ENCODE assay signal across 1 cellular context in the genomic region with DNA sequence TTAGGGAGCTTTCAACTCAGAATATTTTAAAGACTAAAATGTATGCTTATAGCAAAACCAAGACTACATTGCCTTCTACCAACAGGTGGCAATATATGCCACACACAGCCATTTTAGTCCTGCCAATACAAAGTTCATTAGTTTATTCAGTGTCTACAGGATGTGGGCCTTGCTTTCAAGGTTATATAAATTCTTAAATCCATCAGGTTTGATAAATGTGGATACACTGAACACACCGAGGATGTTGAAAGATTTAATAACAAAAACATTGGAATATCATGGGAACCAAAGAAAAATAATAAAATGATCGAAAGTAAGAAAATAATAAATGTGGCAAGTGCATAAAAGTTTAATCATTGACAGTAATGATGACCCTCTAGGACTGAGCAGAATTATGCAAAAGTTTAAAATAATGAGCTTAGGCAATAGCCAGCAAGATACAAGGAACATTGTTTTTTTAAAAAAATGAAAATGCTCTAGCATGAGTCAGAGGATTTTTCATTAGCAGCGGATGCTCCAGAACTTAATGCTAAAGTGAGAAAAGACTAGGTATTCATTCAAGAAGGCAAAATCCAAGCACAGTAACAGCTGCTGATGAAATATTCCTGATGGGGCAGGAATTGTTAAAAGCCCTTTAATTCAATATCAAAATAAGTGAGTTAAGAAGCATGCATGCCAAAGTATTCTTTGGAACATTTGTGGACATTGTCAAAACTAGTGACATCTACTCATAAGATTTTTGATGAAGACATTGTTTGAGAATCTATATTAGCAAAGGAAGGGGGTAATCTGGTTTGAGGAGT.
TF ChIP-seq lines count a peak whose summit lies in the region.

No MANE protein-coding gene starts in this region.

TF ChIP-seq in HepG2, 621 proteins besides CTCF, POLR2A, EP300 and RAD21 (continued from another document and continues in another):
- TF ChIP-seq, protein P1, sequence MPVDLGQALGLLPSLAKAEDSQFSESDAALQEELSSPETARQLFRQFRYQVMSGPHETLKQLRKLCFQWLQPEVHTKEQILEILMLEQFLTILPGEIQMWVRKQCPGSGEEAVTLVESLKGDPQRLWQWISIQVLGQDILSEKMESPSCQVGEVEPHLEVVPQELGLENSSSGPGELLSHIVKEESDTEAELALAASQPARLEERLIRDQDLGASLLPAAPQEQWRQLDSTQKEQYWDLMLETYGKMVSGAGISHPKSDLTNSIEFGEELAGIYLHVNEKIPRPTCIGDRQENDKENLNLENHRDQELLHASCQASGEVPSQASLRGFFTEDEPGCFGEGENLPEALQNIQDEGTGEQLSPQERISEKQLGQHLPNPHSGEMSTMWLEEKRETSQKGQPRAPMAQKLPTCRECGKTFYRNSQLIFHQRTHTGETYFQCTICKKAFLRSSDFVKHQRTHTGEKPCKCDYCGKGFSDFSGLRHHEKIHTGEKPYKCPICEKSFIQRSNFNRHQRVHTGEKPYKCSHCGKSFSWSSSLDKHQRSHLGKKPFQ (CRISPR knock-in tag; IDR thresholded peaks at IDR 0.05; ENCODE audit: insufficient replicate concordance), result no peak
- TF ChIP-seq ZNF124 (CRISPR knock-in tag; IDR thresholded peaks at IDR 0.05) (peak; percentile 64; the same call in 1 of the 2 replicates), RNF2 (conservative IDR thresholded peaks at IDR 0.05; ENCODE audit: low read depth) (no peak), ZNF260 (CRISPR knock-in tag; IDR thresholded peaks at IDR 0.05; ENCODE audit: borderline replicate concordance, low read depth) (no peak), KLF6 (CRISPR knock-in tag; IDR thresholded peaks at IDR 0.05) (0 out of 2 replicates have a peak, but pooled peaks have one; percentile 59), KLF11 (CRISPR knock-in tag; IDR thresholded peaks at IDR 0.05) (peak; percentile 58; the same call in 1 of the 2 replicates), NCOR1 (IDR thresholded peaks at IDR 0.05; ENCODE audit: borderline replicate concordance, low read length) (peak; percentile 61; the same call in 1 of the 2 replicates), HOXA7 (CRISPR knock-in tag; IDR thresholded peaks at IDR 0.05) (no peak), MED1 (CRISPR knock-in tag; IDR thresholded peaks at IDR 0.05) (peak; percentile 51), FOXP1 (IDR thresholded peaks at IDR 0.05) (no peak), FOXP1 (CRISPR knock-in tag; IDR thresholded peaks at IDR 0.05) (peak; percentile 41; the same call in 1 of the 2 replicates), EHMT2 (IDR thresholded peaks at IDR 0.05; ENCODE audit: borderline replicate concordance, low read depth, low read length) (peak; percentile 52; the same call in 1 of the 2 replicates), SMC3 (IDR thresholded peaks at IDR 0.05; ENCODE audit: low read length) (peak; percentile 88), GLI4 (CRISPR knock-in tag; IDR thresholded peaks at IDR 0.05; ENCODE audit: borderline replicate concordance) (no peak), NCOA2 (CRISPR knock-in tag; IDR thresholded peaks at IDR 0.05) (peak; percentile 43), ZMYM4 (CRISPR knock-in tag; IDR thresholded peaks at IDR 0.05) (peak; percentile 39; the same call in 1 of the 2 replicates), ZNF614 (CRISPR knock-in tag; IDR thresholded peaks at IDR 0.05; ENCODE audit: borderline replicate concordance) (peak; percentile 79; the same call in 1 of the 2 replicates), POGZ (CRISPR knock-in tag; IDR thresholded peaks at IDR 0.05) (peak; percentile 51), ZNF792 (CRISPR knock-in tag; IDR thresholded peaks at IDR 0.05) (0 out of 2 replicates have a peak, but pooled peaks have one; percentile 21), ZNF331 (CRISPR knock-in tag; IDR thresholded peaks at IDR 0.05) (peak; percentile 45; the same call in 1 of the 2 replicates), MBNL3 (CRISPR knock-in tag; conservative IDR thresholded peaks at IDR 0.05) (no peak), ZNF224 (CRISPR knock-in tag; IDR thresholded peaks at IDR 0.05) (no peak), SRY (CRISPR knock-in tag; IDR thresholded peaks at IDR 0.05) (no peak), YY1 (IDR thresholded peaks at IDR 0.05; ENCODE audit: insufficient read depth, insufficient replicate concordance, low read depth, low read length) (peak; percentile 67), ZNF713 (CRISPR knock-in tag; IDR thresholded peaks at IDR 0.05) (no peak), ZNF563 (CRISPR knock-in tag; IDR thresholded peaks at IDR 0.05) (no peak), PPARG (CRISPR knock-in tag; conservative IDR thresholded peaks at IDR 0.05) (peak; percentile 76), ZNF709 (CRISPR knock-in tag; IDR thresholded peaks at IDR 0.05) (no peak), DMAP1 (CRISPR knock-in tag; IDR thresholded peaks at IDR 0.05) (0 out of 2 replicates have a peak, but pooled peaks have one; percentile 32), ATF1 (CRISPR knock-in tag; IDR thresholded peaks at IDR 0.05) (0 out of 2 replicates have a peak, but pooled peaks have one; percentile 24), STAG1 (CRISPR knock-in tag; IDR thresholded peaks at IDR 0.05) (peak; percentile 89), KDM5A (IDR thresholded peaks at IDR 0.05; ENCODE audit: borderline replicate concordance, low read length) (peak; percentile 36; the same call in 1 of the 2 replicates), TSC22D2 (CRISPR knock-in tag; IDR thresholded peaks at IDR 0.05; ENCODE audit: borderline replicate concordance) (0 out of 2 replicates have a peak, but pooled peaks have one; percentile 43), RXRB (CRISPR knock-in tag; IDR thresholded peaks at IDR 0.05; ENCODE audit: borderline replicate concordance) (peak; percentile 29; the same call in 1 of the 2 replicates), ZMAT3 (CRISPR knock-in tag; conservative IDR thresholded peaks at IDR 0.05) (no peak), ZNF674 (CRISPR knock-in tag; IDR thresholded peaks at IDR 0.05; ENCODE audit: low read depth) (no peak), GATAD2A (CRISPR knock-in tag; IDR thresholded peaks at IDR 0.05) (peak; percentile 77), ZNF205 (CRISPR knock-in tag; IDR thresholded peaks at IDR 0.05) (0 out of 2 replicates have a peak, but pooled peaks have one; percentile 57), HNF4A (CRISPR knock-in tag; IDR thresholded peaks at IDR 0.05) (peak; percentile 78), NR2C2 (CRISPR knock-in tag; IDR thresholded peaks at IDR 0.05; ENCODE audit: borderline replicate concordance) (peak; percentile 31; the same call in 1 of the 2 replicates), BHLHE40 (IDR thresholded peaks at IDR 0.05; ENCODE audit: low read length) (no peak)
- TF ChIP-seq, protein P2, sequence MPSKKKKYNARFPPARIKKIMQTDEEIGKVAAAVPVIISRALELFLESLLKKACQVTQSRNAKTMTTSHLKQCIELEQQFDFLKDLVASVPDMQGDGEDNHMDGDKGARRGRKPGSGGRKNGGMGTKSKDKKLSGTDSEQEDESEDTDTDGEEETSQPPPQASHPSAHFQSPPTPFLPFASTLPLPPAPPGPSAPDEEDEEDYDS (CRISPR knock-in tag; IDR thresholded peaks at IDR 0.05), result 0 out of 2 replicates have a peak, but pooled peaks have one; percentile 43
- TF ChIP-seq, protein P3, sequence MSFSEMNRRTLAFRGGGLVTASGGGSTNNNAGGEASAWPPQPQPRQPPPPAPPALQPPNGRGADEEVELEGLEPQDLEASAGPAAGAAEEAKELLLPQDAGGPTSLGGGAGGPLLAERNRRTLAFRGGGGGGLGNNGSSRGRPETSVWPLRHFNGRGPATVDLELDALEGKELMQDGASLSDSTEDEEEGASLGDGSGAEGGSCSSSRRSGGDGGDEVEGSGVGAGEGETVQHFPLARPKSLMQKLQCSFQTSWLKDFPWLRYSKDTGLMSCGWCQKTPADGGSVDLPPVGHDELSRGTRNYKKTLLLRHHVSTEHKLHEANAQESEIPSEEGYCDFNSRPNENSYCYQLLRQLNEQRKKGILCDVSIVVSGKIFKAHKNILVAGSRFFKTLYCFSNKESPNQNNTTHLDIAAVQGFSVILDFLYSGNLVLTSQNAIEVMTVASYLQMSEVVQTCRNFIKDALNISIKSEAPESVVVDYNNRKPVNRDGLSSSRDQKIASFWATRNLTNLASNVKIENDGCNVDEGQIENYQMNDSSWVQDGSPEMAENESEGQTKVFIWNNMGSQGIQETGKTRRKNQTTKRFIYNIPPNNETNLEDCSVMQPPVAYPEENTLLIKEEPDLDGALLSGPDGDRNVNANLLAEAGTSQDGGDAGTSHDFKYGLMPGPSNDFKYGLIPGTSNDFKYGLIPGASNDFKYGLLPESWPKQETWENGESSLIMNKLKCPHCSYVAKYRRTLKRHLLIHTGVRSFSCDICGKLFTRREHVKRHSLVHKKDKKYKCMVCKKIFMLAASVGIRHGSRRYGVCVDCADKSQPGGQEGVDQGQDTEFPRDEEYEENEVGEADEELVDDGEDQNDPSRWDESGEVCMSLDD (CRISPR knock-in tag; IDR thresholded peaks at IDR 0.05; ENCODE audit: borderline replicate concordance), result no peak
- TF ChIP-seq, protein P4, sequence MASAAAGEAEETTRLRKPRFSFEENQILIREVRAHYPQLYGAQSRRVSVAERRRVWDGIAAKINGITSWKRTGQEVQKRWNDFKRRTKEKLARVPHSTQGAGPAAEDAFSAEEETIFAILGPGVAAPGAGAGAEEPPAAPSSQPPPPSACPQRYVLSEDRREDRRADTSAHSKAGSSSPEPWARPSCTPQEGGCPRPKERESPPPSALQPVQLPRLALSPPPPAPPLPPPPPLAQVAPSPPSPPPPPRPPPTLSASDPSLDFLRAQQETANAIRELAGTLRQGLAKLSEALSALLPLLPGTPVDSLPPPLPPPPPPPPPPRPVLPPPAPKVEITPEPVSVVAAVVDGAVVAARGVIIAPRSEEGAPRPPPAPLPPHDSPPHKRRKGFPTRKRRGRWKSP (CRISPR knock-in tag; IDR thresholded peaks at IDR 0.05), result no peak
- TF ChIP-seq, protein P5, sequence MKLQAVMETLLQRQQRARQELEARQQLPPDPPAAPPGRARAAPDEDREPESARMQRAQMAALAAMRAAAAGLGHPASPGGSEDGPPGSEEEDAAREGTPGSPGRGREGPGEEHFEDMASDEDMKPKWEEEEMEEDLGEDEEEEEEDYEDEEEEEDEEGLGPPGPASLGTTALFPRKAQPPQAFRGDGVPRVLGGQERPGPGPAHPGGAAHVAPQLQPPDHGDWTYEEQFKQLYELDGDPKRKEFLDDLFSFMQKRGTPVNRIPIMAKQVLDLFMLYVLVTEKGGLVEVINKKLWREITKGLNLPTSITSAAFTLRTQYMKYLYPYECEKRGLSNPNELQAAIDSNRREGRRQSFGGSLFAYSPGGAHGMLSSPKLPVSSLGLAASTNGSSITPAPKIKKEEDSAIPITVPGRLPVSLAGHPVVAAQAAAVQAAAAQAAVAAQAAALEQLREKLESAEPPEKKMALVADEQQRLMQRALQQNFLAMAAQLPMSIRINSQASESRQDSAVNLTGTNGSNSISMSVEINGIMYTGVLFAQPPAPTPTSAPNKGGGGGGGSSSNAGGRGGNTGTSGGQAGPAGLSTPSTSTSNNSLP (IDR thresholded peaks at IDR 0.05; ENCODE audit: low read depth, low read length), result peak; percentile 81; the same call in 1 of the 2 replicates
- TF ChIP-seq, protein P6, sequence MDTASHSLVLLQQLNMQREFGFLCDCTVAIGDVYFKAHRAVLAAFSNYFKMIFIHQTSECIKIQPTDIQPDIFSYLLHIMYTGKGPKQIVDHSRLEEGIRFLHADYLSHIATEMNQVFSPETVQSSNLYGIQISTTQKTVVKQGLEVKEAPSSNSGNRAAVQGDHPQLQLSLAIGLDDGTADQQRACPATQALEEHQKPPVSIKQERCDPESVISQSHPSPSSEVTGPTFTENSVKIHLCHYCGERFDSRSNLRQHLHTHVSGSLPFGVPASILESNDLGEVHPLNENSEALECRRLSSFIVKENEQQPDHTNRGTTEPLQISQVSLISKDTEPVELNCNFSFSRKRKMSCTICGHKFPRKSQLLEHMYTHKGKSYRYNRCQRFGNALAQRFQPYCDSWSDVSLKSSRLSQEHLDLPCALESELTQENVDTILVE (CRISPR knock-in tag; IDR thresholded peaks at IDR 0.05), result peak; percentile 87; the same call in 1 of the 2 replicates
- TF ChIP-seq, protein P7, sequence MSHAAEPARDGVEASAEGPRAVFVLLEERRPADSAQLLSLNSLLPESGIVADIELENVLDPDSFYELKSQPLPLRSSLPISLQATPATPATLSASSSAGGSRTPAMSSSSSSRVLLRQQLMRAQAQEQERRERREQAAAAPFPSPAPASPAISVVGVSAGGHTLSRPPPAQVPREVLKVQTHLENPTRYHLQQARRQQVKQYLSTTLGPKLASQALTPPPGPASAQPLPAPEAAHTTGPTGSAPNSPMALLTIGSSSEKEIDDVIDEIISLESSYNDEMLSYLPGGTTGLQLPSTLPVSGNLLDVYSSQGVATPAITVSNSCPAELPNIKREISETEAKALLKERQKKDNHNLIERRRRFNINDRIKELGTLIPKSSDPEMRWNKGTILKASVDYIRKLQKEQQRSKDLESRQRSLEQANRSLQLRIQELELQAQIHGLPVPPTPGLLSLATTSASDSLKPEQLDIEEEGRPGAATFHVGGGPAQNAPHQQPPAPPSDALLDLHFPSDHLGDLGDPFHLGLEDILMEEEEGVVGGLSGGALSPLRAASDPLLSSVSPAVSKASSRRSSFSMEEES (CRISPR knock-in tag; IDR thresholded peaks at IDR 0.05), result 0 out of 2 replicates have a peak, but pooled peaks have one; percentile 29
